13 cellular contexts compared by ENCODE assay signal in genomic region chr2:238162171-238162515, GRCh38.
"Had no signal": no experiment of that assay in that cellular context is flagged by ENCODE, and none has a peak within 500 bp of the region (broad histone marks: within the 10 kb centered on the region; RNA-seq: fewer than 3 reads in every experiment).

No MANE protein-coding gene starts in this region.

- H3K4me3 ChIP-seq: heart left ventricle, psoas muscle, stomach, thoracic aorta, transverse colon had no signal

- ATAC-seq: esophagus mucosa, heart left ventricle, psoas muscle had no signal

- H3K27ac ChIP-seq: heart left ventricle, psoas muscle, stomach, thoracic aorta, transverse colon had no signal

- H3K9me3 ChIP-seq: heart left ventricle, psoas muscle, stomach, thoracic aorta, transverse colon had no signal

- H3K36me3 ChIP-seq: thoracic aorta, transverse colon had no signal

- DNase-seq: central memory CD4-positive, alpha-beta T cell; effector memory CD4-positive, alpha-beta T cell; hypothalamus; mammary epithelial cell; small intestine; stimulated activated CD4-positive, alpha-beta T cell treated with anti-CD3 and anti-CD28 coated beads, Interleukin-12 subunit alpha, Interleukin-12 subunit beta, amount 100 ng/mL, for 4 hours; stimulated activated naive CD4-positive, alpha-beta T cell; stomach; transverse colon had no signal
